In the genomic region with DNA sequence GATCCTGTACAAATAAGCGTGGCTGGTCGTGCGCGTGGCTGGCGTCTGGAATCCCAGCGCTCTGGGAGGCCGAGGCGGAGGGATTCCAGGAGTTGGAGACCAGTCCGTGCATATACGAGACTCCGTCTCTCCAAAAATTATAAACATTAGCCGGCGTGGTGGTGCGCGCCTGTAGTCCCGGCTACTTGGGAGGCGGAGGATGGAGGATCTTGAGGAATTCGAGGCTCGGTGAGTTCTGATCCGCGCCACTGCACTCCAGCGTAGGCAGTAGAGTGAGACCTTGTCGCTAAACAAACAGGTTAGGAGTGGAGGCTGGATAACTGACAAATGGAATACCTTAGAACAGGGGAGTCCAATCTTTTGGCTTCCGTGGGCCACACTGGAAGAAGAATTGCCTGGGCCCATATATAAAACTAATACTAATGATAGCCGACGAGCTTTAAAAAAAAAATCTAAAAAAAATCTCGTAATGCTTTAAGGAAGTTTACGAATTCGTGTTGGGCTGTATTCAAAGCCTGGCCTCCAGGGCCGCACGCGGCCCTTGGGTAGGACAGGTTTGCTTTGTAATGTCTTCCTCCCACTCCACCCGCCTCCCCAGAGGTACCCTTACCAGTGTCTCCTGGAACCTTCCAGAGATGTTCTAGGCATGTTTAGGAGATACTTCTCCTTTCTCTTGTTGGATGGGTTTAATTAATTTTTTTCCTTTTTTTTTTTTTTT, we compare ENCODE assay signal across 8 cellular contexts. TPM values are rescaled to one million over a fixed set of nuclear protein-coding genes. Genes with fewer than 3 reads are reported as not detected.
A peak's percentile ranks its signal among the peaks of the same experiment; 100 is the strongest.
DNase-seq lines count a peak whose midpoint lies in the region; ATAC-seq, FAIRE-seq and TF ChIP-seq lines count a peak whose summit lies in the region.

No MANE protein-coding gene starts in this region.

- peak overlapping the region; percentile 95 for H3K27ac Mint-ChIP-seq in neural crest cell (ENCODE audit: unreplicated experiment)

- H3K79me2 ChIP-seq in H1 (ENCODE audit: control insufficient read depth in 1 of 2, insufficient read depth in 2 of 2, low read length in 2 of 2): peaks cover 15 to 54% of the 10 kb centered on the region in 2 experiments

- peaks cover 8% of the 10 kb centered on the region for H3K36me3 Mint-ChIP-seq in neural crest cell (ENCODE audit: low read depth)

- H3K18ac ChIP-seq in H1 (ENCODE audit: extremely low read depth, low read length): no peak overlapping the region

- H3K4me1 Mint-ChIP-seq in neural crest cell: peaks cover 35% of the 10 kb centered on the region

- no peak for TF ChIP-seq RAD21 in H1 (IDR thresholded peaks at IDR 0.05 in 1 of 2, conservative IDR thresholded peaks at IDR 0.05 in 1 of 2; ENCODE audit: low read depth in 2 of 2, low read length in 2 of 2)

- peak overlapping the region; percentile 11; the same call in 1 of the 2 replicates for H4K8ac ChIP-seq in H1 (ENCODE audit: extremely low read depth, insufficient read depth, low read length)

- no peak overlapping the region for H2BK120ac ChIP-seq in H1 (replicated peaks; ENCODE audit: low read depth, low read length)

- no peak overlapping the region for H2BK5ac ChIP-seq in H1 (ENCODE audit: low read depth, low read length)

- H3K27ac ChIP-seq in H1 (ENCODE audit: low read depth, low read length): no peak overlapping the region

- no peak for TF ChIP-seq CTCF in H1 (IDR thresholded peaks at IDR 0.05; ENCODE audit: control extremely low read depth in 1 of 3, insufficient read depth in 1 of 3, low read depth in 1 of 3, low read length in 3 of 3)
- no peak for TF ChIP-seq CTCF in neural crest cell (conservative IDR thresholded peaks at IDR 0.05)

- H2BK15ac ChIP-seq in H1 (ENCODE audit: low read length): no peak overlapping the region

- H2AK5ac ChIP-seq in H1 (ENCODE audit: low read depth, low read length): no peak overlapping the region

- no peak overlapping the region for H4K91ac ChIP-seq in H1 (replicated peaks; ENCODE audit: insufficient read length, low read length)

- H2BK20ac ChIP-seq in H1 (ENCODE audit: low read length): no peak overlapping the region

- H2AFZ ChIP-seq in H1 (ENCODE audit: low read length): no peak overlapping the region

- H4K5ac ChIP-seq in H1 (ENCODE audit: insufficient read length, low read depth, low read length): no peak overlapping the region

- no peak for TF ChIP-seq EP300 in H1 (IDR thresholded peaks at IDR 0.05; ENCODE audit: borderline replicate concordance in 1 of 2, low read depth in 2 of 2, low read length in 2 of 2)

- no peak overlapping the region for H3K23ac ChIP-seq in H1 (ENCODE audit: insufficient read length)

- no peaks in the 10 kb centered on the region for H3K9me3 Mint-ChIP-seq in neural crest cell

- CTCF ChIA-PET in H1 (lab: Charles Lee; ENCODE audit: partially characterized antibody): interaction anchor here (1.1 kb wide), 1 partner anchor 14 kb away, joined by 4 read pairs; no protein-coding TSS in a partner anchor

- H3K4me2 ChIP-seq in H1 (ENCODE audit: insufficient read depth in 1 of 2, low read depth in 2 of 2, low read length in 2 of 2): peak overlapping the region; percentile 65 to 86

- no peaks in the 10 kb centered on the region for H3K9me3 ChIP-seq in H1 (ENCODE audit: insufficient read depth in 2 of 2, low read depth in 1 of 2, low read length in 1 of 2)

- H3K27me3 ChIP-seq in H1 (replicated peaks in 1 of 4; ENCODE audit: control insufficient read depth in 3 of 4, extremely low read depth in 1 of 4, insufficient read depth in 3 of 4, low read length in 3 of 4): no peaks in the 10 kb centered on the region

- H3K36me3 ChIP-seq in H1 (ENCODE audit: control insufficient read depth in 2 of 4, insufficient read depth in 4 of 4, low read length in 3 of 4): peaks cover 11 to 30% (median 15%) of the 10 kb centered on the region in 4 experiments

- H3K4ac ChIP-seq in H1 (replicated peaks; ENCODE audit: insufficient read length, low read depth, low read length): no peak overlapping the region

- no peak overlapping the region for H3K56ac ChIP-seq in H1 (replicated peaks; ENCODE audit: insufficient read length, low read depth, low read length)

- H3K23me2 ChIP-seq in H1 (ENCODE audit: low read depth, low read length): peaks cover 5% of the 10 kb centered on the region; the same call in 1 of the 2 replicates

- H3K4me3 ChIP-seq in H1 (ENCODE audit: extremely low read depth in 1 of 4, insufficient read depth in 2 of 4, low read depth in 3 of 4, low read length in 4 of 4): peak overlapping the region; percentile 89 to 100 (median 98)

- H3K79me1 ChIP-seq in H1 (ENCODE audit: low read depth, low read length): peaks cover 3% of the 10 kb centered on the region; the same call in 1 of the 2 replicates

- peak overlapping the region; percentile 100 for H3K4me3 Mint-ChIP-seq in neural crest cell

- peak overlapping the region in 1 of 4 experiments; percentile 19; a peak in 1 of 7 replicates for H3K9ac ChIP-seq in H1 (replicated peaks in 1 of 4; ENCODE audit: extremely low read depth in 1 of 4, low read depth in 3 of 4, low read length in 3 of 4)

- peaks cover 2 to 9% of the 10 kb centered on the region in 2 experiments for H4K20me1 ChIP-seq in H1 (replicated peaks in 1 of 2; ENCODE audit: control insufficient read depth in 1 of 2, insufficient read depth in 2 of 2, low read length in 2 of 2)

- ATAC-seq in GM19351 (IDR thresholded peaks at IDR 0.05; ENCODE audit: unreplicated experiment): no peak

- TF ChIP-seq POLR2A in H1 (IDR thresholded peaks at IDR 0.05; ENCODE audit: control extremely low read depth in 1 of 2, low read depth in 2 of 2, low read length in 2 of 2): no peak

- H3K27me3 Mint-ChIP-seq in neural crest cell (ENCODE audit: low read depth): no peaks in the 10 kb centered on the region

- DNase-seq in ELR (ENCODE audit: low read depth): peak; percentile 56
- DNase-seq in NCI-H69 (lab: John Stamatoyannopoulos, UW): peak; percentile 76
- no peak for DNase-seq in H1 (ENCODE audit: low read depth in 1 of 2, low spot score in 2 of 2)
- no peak for DNase-seq in neural crest cell (ENCODE audit: low read depth, low spot score)
- DNase-seq in activated CD4-positive, CD25-positive, alpha-beta regulatory T cell (lab: John Stamatoyannopoulos, UW): no peak
- DNase-seq in effector CD8-positive, alpha-beta T cell (lab: John Stamatoyannopoulos, UW): no peak
- DNase-seq in NCI-H774 (lab: John Stamatoyannopoulos, UW): no peak

- H3K14ac ChIP-seq in H1 (ENCODE audit: insufficient read length): no peak overlapping the region

- WGBS in H1 (ENCODE audit: extremely low coverage in 1 of 2, insufficient coverage in 1 of 2, insufficient read length in 1 of 2, insufficient replicate concordance in 2 of 2, low coverage in 1 of 2, low lambda C conversion rate in 2 of 2, missing lambda C conversion rate in 1 of 2), 2 experiments: 70% methylated on average over 33 of the region's 33 CpGs; no CpG with 5 or more reads in 1 of the 2 experiments

- POLR2A ChIA-PET in H1 (lab: Charles Lee; ENCODE audit: partially characterized antibody): interaction anchor here (1.0 to 2.7 kb wide), 8 partner anchors 9 to 110 kb away, joined by 3 to 25 read pairs (median 6); partner anchors contain the start of gene TXNDC11

- H3K4me1 ChIP-seq in H1 (replicated peaks in 1 of 4; ENCODE audit: control insufficient read depth in 3 of 4, insufficient read depth in 4 of 4, low read length in 3 of 4): peaks cover 0 to 4% (median 0%) of the 10 kb centered on the region in 4 experiments; a peak in 2 of 7 replicates

- no peak for FAIRE-seq in H1 (lab: Jason Lieb, UNC)

- no peak overlapping the region for H2BK12ac ChIP-seq in H1 (ENCODE audit: low read depth, low read length)

TF ChIP-seq in H1, 55 proteins besides CTCF, POLR2A, EP300 and RAD21 (continues in another document):
- TF ChIP-seq BACH1 (IDR thresholded peaks at IDR 0.05; ENCODE audit: low read length) (no peak), CHD2 (IDR thresholded peaks at IDR 0.05; ENCODE audit: low read length) (no peak), ASH2L (IDR thresholded peaks at IDR 0.05; ENCODE audit: low read length) (no peak), MAFK (IDR thresholded peaks at IDR 0.05; ENCODE audit: low read depth, low read length) (no peak), YY1 (IDR thresholded peaks at IDR 0.05; ENCODE audit: low read depth, low read length) (no peak), JUN (IDR thresholded peaks at IDR 0.05; ENCODE audit: low read depth, low read length) (no peak), NANOG (IDR thresholded peaks at IDR 0.05; ENCODE audit: insufficient read depth, low read depth, low read length, poor library complexity, severe bottlenecking) (no peak), SP1 (IDR thresholded peaks at IDR 0.05; ENCODE audit: low read depth, low read length) (no peak), KDM1A (IDR thresholded peaks at IDR 0.05; ENCODE audit: borderline replicate concordance, low read length) (no peak), BCL11A (IDR thresholded peaks at IDR 0.05; ENCODE audit: low read depth in 2 of 2, low read length in 2 of 2) (no peak), TBP (IDR thresholded peaks at IDR 0.05; ENCODE audit: low read depth, low read length) (no peak)

RNA-seq across cellular contexts. Expression of gene RSL1D1, which starts 0.9 kb away (rescaled TPM):
- 274 and 292 TPM in 2 replicates for total RNA-seq in H1 (2021; fragmentation: NEBNext Ultra II Directional; extraction: Animal tissue kit (Norgen Biotek cat#: 25700))
- 18.0 and 41.3 TPM in 2 replicates for polyA plus RNA-seq in H1 (2011; rRNA removed)
- 108 TPM for polyA plus RNA-seq in H1 (2011; cell fraction: cytosol; rRNA removed)
- polyA plus RNA-seq in H1 (2011; cell fraction: nucleus; rRNA removed): 11.9 TPM
- 131 to 244 TPM (median 141 TPM) in 4 replicates for polyA plus RNA-seq in H1 (2012, experiment 1 of 2)
- 23.5 TPM for polyA plus RNA-seq in H1 (2012, experiment 2 of 2)
- 345 TPM for polyA plus RNA-seq in H1 (2013, experiment 1 of 2)
- 333 TPM for polyA plus RNA-seq in H1 (2013, experiment 2 of 2)
- polyA minus RNA-seq in H1 (2011; rRNA and poly(A)+ RNA removed): 44.8 and 66.0 TPM in 2 replicates
- polyA minus RNA-seq in H1 (2011; cell fraction: cytosol; rRNA and poly(A)+ RNA removed): 110 TPM
- polyA minus RNA-seq in H1 (2011; cell fraction: nucleus; rRNA and poly(A)+ RNA removed): 58.1 TPM
- total RNA-seq in neural crest cell: 199 and 205 TPM in 2 replicates

RNA-seq across cellular contexts. Expression of gene ZC3H7A, which starts 55.2 kb away (rescaled TPM):
- total RNA-seq in H1 (2021; fragmentation: NEBNext Ultra II Directional; extraction: Animal tissue kit (Norgen Biotek cat#: 25700)): 42.5 and 55.9 TPM in 2 replicates
- 23.3 and 32.0 TPM in 2 replicates for polyA plus RNA-seq in H1 (2011; rRNA removed)
- 26.1 TPM for polyA plus RNA-seq in H1 (2011; cell fraction: cytosol; rRNA removed)
- 22.1 TPM for polyA plus RNA-seq in H1 (2011; cell fraction: nucleus; rRNA removed)
- 21.7 to 38.8 TPM (median 26.2 TPM) in 4 replicates for polyA plus RNA-seq in H1 (2012, experiment 1 of 2)
- 2.5 TPM for polyA plus RNA-seq in H1 (2012, experiment 2 of 2)
- 32.3 TPM for polyA plus RNA-seq in H1 (2013, experiment 1 of 2)
- 28.3 TPM for polyA plus RNA-seq in H1 (2013, experiment 2 of 2)
- polyA minus RNA-seq in H1 (2011; rRNA and poly(A)+ RNA removed): 22.6 and 29.4 TPM in 2 replicates
- 16.2 TPM for polyA minus RNA-seq in H1 (2011; cell fraction: cytosol; rRNA and poly(A)+ RNA removed)
- polyA minus RNA-seq in H1 (2011; cell fraction: nucleus; rRNA and poly(A)+ RNA removed): 29.4 TPM
- 66.5 and 74.6 TPM in 2 replicates for total RNA-seq in neural crest cell

Comparison
In these comparisons a context has a peak if more than half of its experiments do, and no peak if none do; other contexts are left out.
1. DNase-seq: peak in ELR (single experiment) and NCI-H69 (single experiment); none in H1 (0 of 2), neural crest cell (single experiment), activated CD4-positive, CD25-positive, alpha-beta regulatory T cell (0 of 4), effector CD8-positive, alpha-beta T cell (single experiment) and NCI-H774 (single experiment).